ENCODE assay signal across 27 cellular contexts in genomic region chr5:127671218-127671617, GRCh38. TPM values are rescaled to one million over a fixed set of nuclear protein-coding genes. Genes with fewer than 3 reads are reported as not detected.
"Had no signal": no experiment of that assay in that cellular context is flagged by ENCODE, and none has a peak within 500 bp of the region (broad histone marks: within the 10 kb centered on the region; RNA-seq: fewer than 3 reads in every experiment).

No MANE protein-coding gene starts in this region.

- H3K36me3 ChIP-seq: colonic mucosa, esophagus squamous epithelium, lower lobe of right lung, neural progenitor cell, transverse colon, WERI-Rb-1 had no signal

- H3K9me3 ChIP-seq: colonic mucosa, esophagus squamous epithelium, lower lobe of right lung, transverse colon had no signal

- H3K4me3 ChIP-seq: colonic mucosa, dorsolateral prefrontal cortex, esophagus squamous epithelium, lower lobe of right lung, neural progenitor cell, transverse colon had no signal

- H3K4me1 ChIP-seq: colonic mucosa, esophagus squamous epithelium, lower lobe of right lung, neural progenitor cell, transverse colon had no signal

- ATAC-seq: activated CD8-positive, alpha-beta memory T cell treated with anti-CD3 and anti-CD28 coated beads, Interleukin-2, amount 10 ng/mL, durations not matched to agents 7 days and 5 days; activated CD8-positive, alpha-beta T cell treated with anti-CD3 and anti-CD28 coated beads for 36 hours; effector memory CD8-positive, alpha-beta T cell; left lobe of liver; lower lobe of right lung; naive thymus-derived CD8-positive, alpha-beta T cell; sciatic nerve; stimulated activated memory B cell treated with anti-CD40 and anti-IgM and Interleukin-4, amounts not matched to agents 10 μg/mL and 1 μg/mL and 100 μg/mL, for 72 hours had no signal

- DNase-seq: activated CD4-positive, alpha-beta T cell treated with anti-CD3 and anti-CD28 coated beads, Interleukin-2, amount 10 ng/mL, durations not matched to agents 7 days and 5 days; activated CD4-positive, CD25-positive, alpha-beta regulatory T cell treated with anti-CD3 and anti-CD28 coated beads, Interleukin-2, amount 50 U/mL, for 72 hours; activated CD8-positive, alpha-beta memory T cell treated with anti-CD3 and anti-CD28 coated beads, Interleukin-2, amount 10 ng/mL, durations not matched to agents 7 days and 5 days; activated CD8-positive, alpha-beta T cell treated with anti-CD3 and anti-CD28 coated beads for 36 hours; activated effector memory CD4-positive, alpha-beta T cell treated with anti-CD3 and anti-CD28 coated beads, Interleukin-2, amount 50 U/mL, for 16 hours; activated naive CD4-positive, alpha-beta T cell treated with anti-CD3 and anti-CD28 coated beads, Interleukin-2, amount 10 ng/mL, durations not matched to agents 7 days and 5 days; activated T-cell treated with anti-CD3 and anti-CD28 coated beads for 4 hours; anterior cingulate cortex; central memory CD4-positive, alpha-beta T cell; colonic mucosa; dorsolateral prefrontal cortex; effector memory CD8-positive, alpha-beta T cell; esophagus squamous epithelium; lower lobe of right lung; naive thymus-derived CD8-positive, alpha-beta T cell; posterior cingulate gyrus; small intestine; transverse colon; WERI-Rb-1 had no signal

- H3K27me3 ChIP-seq: colonic mucosa, dorsolateral prefrontal cortex, esophagus squamous epithelium, neural progenitor cell, transverse colon had no signal

- H3K27ac ChIP-seq: colonic mucosa, dorsolateral prefrontal cortex, esophagus squamous epithelium, lower lobe of right lung, neural progenitor cell, transverse colon, WERI-Rb-1 had no signal

RNA-seq across cellular contexts. Expression of gene CTXN3, which starts 22.3 kb away (rescaled TPM):
- total RNA-seq: activated CD4-positive, alpha-beta T cell treated with anti-CD3 and anti-CD28 coated beads, Interleukin-2, amount 10 ng/mL, durations not matched to agents 7 days and 5 days; activated CD8-positive, alpha-beta memory T cell treated with anti-CD3 and anti-CD28 coated beads, Interleukin-2, amount 10 ng/mL, durations not matched to agents 7 days and 5 days; activated CD8-positive, alpha-beta T cell treated with anti-CD3 and anti-CD28 coated beads for 36 hours; colonic mucosa; endothelial cell of umbilical vein; kidney epithelial cell; left lobe of liver; lower lobe of right lung; mesenteric fat pad; naive thymus-derived CD8-positive, alpha-beta T cell; omental fat pad; sciatic nerve; transverse colon had no signal

RNA-seq across cellular contexts. Expression of gene CCDC192, which starts 32.0 kb away (rescaled TPM):
- total RNA-seq: activated CD4-positive, alpha-beta T cell treated with anti-CD3 and anti-CD28 coated beads, Interleukin-2, amount 10 ng/mL, durations not matched to agents 7 days and 5 days; activated CD8-positive, alpha-beta memory T cell treated with anti-CD3 and anti-CD28 coated beads, Interleukin-2, amount 10 ng/mL, durations not matched to agents 7 days and 5 days; activated CD8-positive, alpha-beta T cell treated with anti-CD3 and anti-CD28 coated beads for 36 hours; colonic mucosa; endothelial cell of umbilical vein; esophagus squamous epithelium; kidney epithelial cell; left lobe of liver; lower lobe of right lung; naive thymus-derived CD8-positive, alpha-beta T cell; transverse colon had no signal
